Comparison of ENCODE assay signal across 24 cellular contexts in genomic region chr14:41521891-41522290, GRCh38.
"Had no signal": no experiment of that assay in that cellular context is flagged by ENCODE, and none has a peak within 500 bp of the region (broad histone marks: within the 10 kb centered on the region; RNA-seq: fewer than 3 reads in every experiment).

No MANE protein-coding gene starts in this region.

- FAIRE-seq: endothelial cell of umbilical vein, pancreas had no signal

- H3K36me3 ChIP-seq: breast epithelium, pancreas, prostate gland, stomach, thyroid gland, upper lobe of right lung had no signal

- DNase-seq: activated CD8-positive, alpha-beta memory T cell treated with anti-CD3 and anti-CD28 coated beads, Interleukin-2, amount 10 ng/mL, durations not matched to agents 7 days and 5 days; activated CD8-positive, alpha-beta T cell treated with anti-CD3 and anti-CD28 coated beads, Interleukin-2, amount 10 ng/mL, durations not matched to agents 7 days and 5 days; activated T-cell treated with anti-CD3 and anti-CD28 coated beads, Interleukin-2, amount 50 U/mL, for 48 hours; central memory CD4-positive, alpha-beta T cell; foreskin fibroblast; head of caudate nucleus; hippocampal formation; immature natural killer cell; kidney; naive thymus-derived CD8-positive, alpha-beta T cell; nucleus accumbens; pancreas; stimulated activated CD4-positive, alpha-beta T cell treated with anti-CD3 and anti-CD28 coated beads, Interleukin-15, amount 100 ng/mL, for 24 hours; stimulated activated CD4-positive, alpha-beta T cell treated with anti-CD3 and anti-CD28 coated beads, Interleukin-2, amount 100 ng/mL, for 24 hours; stimulated activated naive B cell treated with anti-CD40 and anti-IgM and Interleukin-4, amounts not matched to agents 10 μg/mL and 1 μg/mL and 100 μg/mL, for 72 hours; stomach; thyroid gland; upper lobe of right lung had no signal

- H3K9me3 ChIP-seq: breast epithelium, pancreas, prostate gland, stomach, thyroid gland, upper lobe of right lung had no signal

- H3K4me3 ChIP-seq: breast epithelium, pancreas, prostate gland, stomach, thyroid gland, upper lobe of right lung had no signal

- ATAC-seq: activated CD8-positive, alpha-beta memory T cell treated with anti-CD3 and anti-CD28 coated beads, Interleukin-2, amount 10 ng/mL, durations not matched to agents 7 days and 5 days; activated CD8-positive, alpha-beta T cell treated with anti-CD3 and anti-CD28 coated beads, Interleukin-2, amount 10 ng/mL, durations not matched to agents 7 days and 5 days; activated naive CD4-positive, alpha-beta T cell treated with anti-CD3 and anti-CD28 coated beads, Interleukin-2, amount 50 U/mL, for 72 hours; esophagus mucosa; naive thymus-derived CD8-positive, alpha-beta T cell; pancreas; stimulated activated naive B cell treated with anti-CD40 and anti-IgM and Interleukin-4, amounts not matched to agents 10 μg/mL and 1 μg/mL and 100 μg/mL, for 72 hours; upper lobe of right lung; WTC11 had no signal

- H3K27ac ChIP-seq: breast epithelium, pancreas, prostate gland, stomach, thyroid gland, upper lobe of right lung had no signal

- H3K4me1 ChIP-seq: breast epithelium, pancreas, prostate gland, stomach, thyroid gland, upper lobe of right lung had no signal

- H3K27me3 ChIP-seq: breast epithelium, pancreas, stomach, thyroid gland, upper lobe of right lung had no signal
